13 cellular contexts compared by ENCODE assay signal in the genomic region with DNA sequence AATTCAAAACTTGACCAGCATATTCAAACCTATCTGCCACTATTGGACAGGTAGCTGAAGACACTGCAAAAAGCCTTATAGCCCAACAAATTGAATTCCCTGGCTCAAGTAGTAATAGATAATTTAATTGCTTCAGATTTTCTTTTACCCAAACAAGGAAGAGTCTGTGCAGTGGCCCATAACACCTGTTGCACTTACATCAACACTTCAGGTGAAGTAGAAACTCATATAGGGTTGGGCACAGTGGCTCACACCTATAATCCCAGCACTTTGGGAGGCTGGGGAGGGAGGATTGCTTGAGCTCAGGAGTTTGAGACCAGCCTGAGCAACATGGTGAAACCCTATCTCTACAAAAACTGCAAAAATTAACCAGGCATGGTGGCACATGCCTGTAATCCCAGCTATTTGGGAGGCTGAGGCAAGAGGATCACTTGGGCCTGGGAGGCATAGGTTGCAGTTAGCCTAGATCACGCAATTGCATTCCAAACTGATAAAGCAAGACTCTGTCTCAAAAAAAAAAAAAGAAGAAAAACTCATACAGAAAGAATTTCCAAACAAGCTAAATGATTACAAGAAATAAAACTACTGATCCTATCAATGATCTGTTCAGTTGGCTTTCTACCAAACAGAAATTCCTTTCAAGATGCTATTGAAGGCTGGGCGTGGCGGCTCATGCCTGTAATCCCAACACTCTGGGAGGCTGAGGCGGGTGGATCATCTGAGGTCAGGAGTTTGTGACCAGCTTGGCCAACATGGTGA. TPM values are rescaled to one million over a fixed set of nuclear protein-coding genes. Genes with fewer than 3 reads are reported as not detected.
DNase-seq lines count a peak whose midpoint lies in the region; ATAC-seq and TF ChIP-seq lines count a peak whose summit lies in the region.
"Had no signal": no experiment of that assay in that cellular context is flagged by ENCODE, and none has a peak within 500 bp of the region (broad histone marks: within the 10 kb centered on the region; RNA-seq: fewer than 3 reads in every experiment).

No MANE protein-coding gene starts in this region.

- H3K4me3 ChIP-seq in RWPE2 (ENCODE audit: severe bottlenecking) (no peak overlapping the region), trophoblast cell (ENCODE audit: low read depth, low read length) (no peak overlapping the region)
- H3K4me3 ChIP-seq: esophagus muscularis mucosa had no signal

- intact Hi-C loops in activated T-helper 1 cell treated with anti-CD3 and anti-CD28 coated beads, Interleukin-12 subunit alpha, Interleukin-12 subunit beta, Interleukin-2, Interleukin-4 antibody, amounts not matched to agents 30 ng/mL and 10 ng/mL and 1 ng/mL, durations not matched to agents 14 hours and 24 hours and 36 hours (cut with micrococcal nuclease): loop anchor here (1.0 to 5.0 kb wide), 6 partner anchors 33 to 168 kb away; partner anchors contain the start of genes ANAPC15, LAMTOR1, LRRC51 and NUMA1

- H3K27ac Mint-ChIP-seq in activated T-helper 1 cell treated with anti-CD3 and anti-CD28 coated beads, Interleukin-12 subunit alpha, Interleukin-12 subunit beta, Interleukin-2, Interleukin-4 antibody, amounts not matched to agents 30 ng/mL and 10 ng/mL and 1 ng/mL, durations not matched to agents 14 hours and 24 hours and 36 hours: no peak overlapping the region
- H3K27ac Mint-ChIP-seq: activated CD4-positive, alpha-beta memory T cell treated with anti-CD3 and anti-CD28 coated beads for 36 hours; CD4-positive, alpha-beta memory T cell had no signal

- no peak overlapping the region for H4K8ac ChIP-seq in trophoblast cell (ENCODE audit: low read depth, low read length)

- peaks cover 24% of the 10 kb centered on the region for H3K4me1 Mint-ChIP-seq in activated T-helper 1 cell treated with anti-CD3 and anti-CD28 coated beads, Interleukin-12 subunit alpha, Interleukin-12 subunit beta, Interleukin-2, Interleukin-4 antibody, amounts not matched to agents 30 ng/mL and 10 ng/mL and 1 ng/mL, durations not matched to agents 14 hours and 24 hours and 36 hours (ENCODE audit: low read depth)

- DNase-seq in EL: peak; percentile 98
- peak; percentile 84 for DNase-seq in RWPE2 (ENCODE audit: low spot score)
- peak; percentile 60 for DNase-seq in fibroblast of gingiva (ENCODE audit: low read depth)
- DNase-seq in trophoblast cell: peak; percentile 86 to 95
- no peak for DNase-seq in activated T-helper 1 cell treated with anti-CD3 and anti-CD28 coated beads, Interleukin-12 subunit alpha, Interleukin-12 subunit beta, Interleukin-2, Interleukin-4 antibody, amounts not matched to agents 30 ng/mL and 10 ng/mL and 1 ng/mL, durations not matched to agents 14 hours and 24 hours and 36 hours (ENCODE audit: low spot score)
- DNase-seq in activated CD4-positive, CD25-positive, alpha-beta regulatory T cell treated with anti-CD3 and anti-CD28 coated beads, Interleukin-2, amount 50 U/mL, for 72 hours: no peak
- DNase-seq in NCI-H1417 treated with DMSO at 0.1 percent for 48 hours (lab: John Stamatoyannopoulos, UW): no peak
- no peak for DNase-seq in caudate nucleus (lab: John Stamatoyannopoulos, UW)
- DNase-seq: activated CD4-positive, alpha-beta memory T cell treated with anti-CD3 and anti-CD28 coated beads for 36 hours; CD4-positive, alpha-beta memory T cell; NCI-H1436; stimulated activated naive CD8-positive, alpha-beta T cell treated with anti-CD3 and anti-CD28 coated beads, Interleukin-15, Interleukin-2, amounts not matched to agents 100 U/mL and 50 U/mL, for 24 hours had no signal

- H2AK5ac ChIP-seq in trophoblast cell (ENCODE audit: low read length): no peak overlapping the region

- no peaks in the 10 kb centered on the region for H3K9me3 ChIP-seq in RWPE2 (ENCODE audit: severe bottlenecking)
- H3K9me3 ChIP-seq in trophoblast cell (ENCODE audit: insufficient read depth, low read depth, low read length): no peaks in the 10 kb centered on the region
- H3K9me3 ChIP-seq: esophagus muscularis mucosa had no signal

- peak; percentile 38 for ATAC-seq in RWPE2 (ENCODE audit: low read depth)
- ATAC-seq: stimulated activated naive CD8-positive, alpha-beta T cell treated with anti-CD3 and anti-CD28 coated beads, Interleukin-15, Interleukin-2, amounts not matched to agents 100 U/mL and 50 U/mL, for 24 hours had no signal

- H3K9ac ChIP-seq in trophoblast cell (ENCODE audit: low read length): no peak overlapping the region

- peaks cover 19% of the 10 kb centered on the region for H3K27me3 Mint-ChIP-seq in activated T-helper 1 cell treated with anti-CD3 and anti-CD28 coated beads, Interleukin-12 subunit alpha, Interleukin-12 subunit beta, Interleukin-2, Interleukin-4 antibody, amounts not matched to agents 30 ng/mL and 10 ng/mL and 1 ng/mL, durations not matched to agents 14 hours and 24 hours and 36 hours (ENCODE audit: insufficient read depth)

- no peaks in the 10 kb centered on the region for H3K36me3 Mint-ChIP-seq in activated T-helper 1 cell treated with anti-CD3 and anti-CD28 coated beads, Interleukin-12 subunit alpha, Interleukin-12 subunit beta, Interleukin-2, Interleukin-4 antibody, amounts not matched to agents 30 ng/mL and 10 ng/mL and 1 ng/mL, durations not matched to agents 14 hours and 24 hours and 36 hours (ENCODE audit: low read depth)
- H3K36me3 Mint-ChIP-seq: activated CD4-positive, alpha-beta memory T cell treated with anti-CD3 and anti-CD28 coated beads for 36 hours; CD4-positive, alpha-beta memory T cell had no signal

- no peaks in the 10 kb centered on the region for H3K79me2 ChIP-seq in trophoblast cell (ENCODE audit: control insufficient read depth, insufficient read depth, low read length, poor library complexity)

- no peak overlapping the region for H4K91ac ChIP-seq in trophoblast cell (ENCODE audit: low read depth, low read length)

- no peak overlapping the region for H2BK12ac ChIP-seq in trophoblast cell (ENCODE audit: low read length)

- no peak overlapping the region for H3K23ac ChIP-seq in trophoblast cell (ENCODE audit: low read length)

- no peak overlapping the region for H3K4ac ChIP-seq in trophoblast cell (ENCODE audit: low read depth, low read length)

- H3K27ac ChIP-seq in RWPE2 (ENCODE audit: poor library complexity, severe bottlenecking) (peak overlapping the region; percentile 99), trophoblast cell (ENCODE audit: low read depth, low read length) (no peak overlapping the region), caudate nucleus (ENCODE audit: low read depth, low read length) (no peak overlapping the region)
- H3K27ac ChIP-seq: esophagus muscularis mucosa had no signal

- no CpG with 5 or more reads among the region's 4 CpGs for WGBS in trophoblast cell (ENCODE audit: extremely low coverage, insufficient coverage, insufficient read length)

- no peaks in the 10 kb centered on the region for H3K79me1 ChIP-seq in trophoblast cell (ENCODE audit: low read length)

- no peak overlapping the region for H3K18ac ChIP-seq in trophoblast cell (ENCODE audit: low read length)

- no peak overlapping the region for H3K4me3 Mint-ChIP-seq in activated T-helper 1 cell treated with anti-CD3 and anti-CD28 coated beads, Interleukin-12 subunit alpha, Interleukin-12 subunit beta, Interleukin-2, Interleukin-4 antibody, amounts not matched to agents 30 ng/mL and 10 ng/mL and 1 ng/mL, durations not matched to agents 14 hours and 24 hours and 36 hours
- H3K4me3 Mint-ChIP-seq: activated CD4-positive, alpha-beta memory T cell treated with anti-CD3 and anti-CD28 coated beads for 36 hours; CD4-positive, alpha-beta memory T cell had no signal

- H3K27me3 ChIP-seq in RWPE2 (ENCODE audit: insufficient read depth, poor library complexity, severe bottlenecking) (no peaks in the 10 kb centered on the region), trophoblast cell (ENCODE audit: insufficient read depth, low read length) (no peaks in the 10 kb centered on the region)
- H3K27me3 ChIP-seq: esophagus muscularis mucosa had no signal

- no peak overlapping the region for H2BK5ac ChIP-seq in trophoblast cell (ENCODE audit: low read depth, low read length, poor library complexity)

- H3K9me3 Mint-ChIP-seq in activated T-helper 1 cell treated with anti-CD3 and anti-CD28 coated beads, Interleukin-12 subunit alpha, Interleukin-12 subunit beta, Interleukin-2, Interleukin-4 antibody, amounts not matched to agents 30 ng/mL and 10 ng/mL and 1 ng/mL, durations not matched to agents 14 hours and 24 hours and 36 hours: no peaks in the 10 kb centered on the region
- H3K9me3 Mint-ChIP-seq: activated CD4-positive, alpha-beta memory T cell treated with anti-CD3 and anti-CD28 coated beads for 36 hours; CD4-positive, alpha-beta memory T cell had no signal

- H3K36me3 ChIP-seq in RWPE2 (ENCODE audit: low read depth): peaks cover 66% of the 10 kb centered on the region
- no peaks in the 10 kb centered on the region for H3K36me3 ChIP-seq in trophoblast cell (ENCODE audit: control insufficient read depth in 1 of 2, insufficient read depth in 2 of 2, low read length in 2 of 2)
- H3K36me3 ChIP-seq: esophagus muscularis mucosa had no signal

- no peak overlapping the region for H2BK120ac ChIP-seq in trophoblast cell (ENCODE audit: insufficient read depth, low read length, poor library complexity)

- no peak overlapping the region for H4K12ac ChIP-seq in trophoblast cell (ENCODE audit: low read depth, low read length)

- no peak for TF ChIP-seq CTCF in RWPE2 (IDR thresholded peaks at IDR 0.05; ENCODE audit: poor library complexity, severe bottlenecking)

- H3K4me1 ChIP-seq in RWPE2 (ENCODE audit: insufficient read depth, poor library complexity, severe bottlenecking) (peaks cover 50% of the 10 kb centered on the region), trophoblast cell (ENCODE audit: control insufficient read depth in 1 of 2, insufficient read depth in 2 of 2, low read length in 2 of 2) (no peaks in the 10 kb centered on the region)

- no peak overlapping the region for H3K4me2 ChIP-seq in trophoblast cell (ENCODE audit: low read length)

- no peak overlapping the region for H2AFZ ChIP-seq in trophoblast cell (ENCODE audit: insufficient read depth, low read length, poor library complexity)

- H3K14ac ChIP-seq in trophoblast cell (ENCODE audit: low read length): no peak overlapping the region

RNA-seq across cellular contexts. Expression of gene FOLR3, which starts 9.5 kb away (rescaled TPM):
- polyA plus RNA-seq in trophoblast cell (2013): not detected in 2 replicates
- not detected in 2 replicates for total RNA-seq in activated T-helper 1 cell treated with anti-CD3 and anti-CD28 coated beads, Interleukin-12 subunit alpha, Interleukin-12 subunit beta, Interleukin-2, Interleukin-4 antibody, amounts not matched to agents 30 ng/mL and 10 ng/mL and 1 ng/mL, durations not matched to agents 14 hours and 24 hours and 36 hours
- total RNA-seq: activated CD4-positive, alpha-beta memory T cell treated with anti-CD3 and anti-CD28 coated beads for 36 hours; CD4-positive, alpha-beta memory T cell had no signal
- polyA plus RNA-seq: CD4-positive, alpha-beta memory T cell had no signal

RNA-seq across cellular contexts. Expression of gene ANAPC15, which starts 32.5 kb away (rescaled TPM):
- polyA plus RNA-seq in trophoblast cell (2013): 47.7 TPM in 2 replicates
- total RNA-seq in activated T-helper 1 cell treated with anti-CD3 and anti-CD28 coated beads, Interleukin-12 subunit alpha, Interleukin-12 subunit beta, Interleukin-2, Interleukin-4 antibody, amounts not matched to agents 30 ng/mL and 10 ng/mL and 1 ng/mL, durations not matched to agents 14 hours and 24 hours and 36 hours: 49.4 and 51.9 TPM in 2 replicates

RNA-seq across cellular contexts. Expression of gene TOMT, which starts 39.3 kb away (rescaled TPM):
- not detected in 2 replicates for polyA plus RNA-seq in trophoblast cell (2013)
- total RNA-seq in activated T-helper 1 cell treated with anti-CD3 and anti-CD28 coated beads, Interleukin-12 subunit alpha, Interleukin-12 subunit beta, Interleukin-2, Interleukin-4 antibody, amounts not matched to agents 30 ng/mL and 10 ng/mL and 1 ng/mL, durations not matched to agents 14 hours and 24 hours and 36 hours: not detected in 2 replicates
- total RNA-seq: activated CD4-positive, alpha-beta memory T cell treated with anti-CD3 and anti-CD28 coated beads for 36 hours; CD4-positive, alpha-beta memory T cell; esophagus muscularis mucosa had no signal
- polyA plus RNA-seq: CD4-positive, alpha-beta memory T cell had no signal

RNA-seq across cellular contexts. Expression of gene LAMTOR1, which starts 41.9 kb away (rescaled TPM):
- polyA plus RNA-seq in trophoblast cell (2013): 74.4 and 74.6 TPM in 2 replicates
- total RNA-seq in activated T-helper 1 cell treated with anti-CD3 and anti-CD28 coated beads, Interleukin-12 subunit alpha, Interleukin-12 subunit beta, Interleukin-2, Interleukin-4 antibody, amounts not matched to agents 30 ng/mL and 10 ng/mL and 1 ng/mL, durations not matched to agents 14 hours and 24 hours and 36 hours: 70.2 and 77.7 TPM in 2 replicates

RNA-seq across cellular contexts. Expression of gene FOLR1, which starts 47.0 kb away (rescaled TPM):
- polyA plus RNA-seq in trophoblast cell (2013): 33.1 and 40.4 TPM in 2 replicates
- total RNA-seq in activated T-helper 1 cell treated with anti-CD3 and anti-CD28 coated beads, Interleukin-12 subunit alpha, Interleukin-12 subunit beta, Interleukin-2, Interleukin-4 antibody, amounts not matched to agents 30 ng/mL and 10 ng/mL and 1 ng/mL, durations not matched to agents 14 hours and 24 hours and 36 hours: not detected in 2 replicates
- total RNA-seq: activated CD4-positive, alpha-beta memory T cell treated with anti-CD3 and anti-CD28 coated beads for 36 hours; CD4-positive, alpha-beta memory T cell had no signal
- polyA plus RNA-seq: CD4-positive, alpha-beta memory T cell had no signal

Comparison
In these comparisons a context has a peak if more than half of its experiments do, and no peak if none do; other contexts are left out.
1. DNase-seq: peak in EL (single experiment), RWPE2 (single experiment), fibroblast of gingiva (single experiment) and trophoblast cell (2 of 2); none in activated T-helper 1 cell treated with anti-CD3 and anti-CD28 coated beads, Interleukin-12 subunit alpha, Interleukin-12 subunit beta, Interleukin-2, Interleukin-4 antibody, amounts not matched to agents 30 ng/mL and 10 ng/mL and 1 ng/mL, durations not matched to agents 14 hours and 24 hours and 36 hours (single experiment), activated CD4-positive, CD25-positive, alpha-beta regulatory T cell treated with anti-CD3 and anti-CD28 coated beads, Interleukin-2, amount 50 U/mL, for 72 hours (single experiment), NCI-H1417 treated with DMSO at 0.1 percent for 48 hours (single experiment) and caudate nucleus (0 of 61).